ENCODE assay signal across 14 cellular contexts in the genomic region with DNA sequence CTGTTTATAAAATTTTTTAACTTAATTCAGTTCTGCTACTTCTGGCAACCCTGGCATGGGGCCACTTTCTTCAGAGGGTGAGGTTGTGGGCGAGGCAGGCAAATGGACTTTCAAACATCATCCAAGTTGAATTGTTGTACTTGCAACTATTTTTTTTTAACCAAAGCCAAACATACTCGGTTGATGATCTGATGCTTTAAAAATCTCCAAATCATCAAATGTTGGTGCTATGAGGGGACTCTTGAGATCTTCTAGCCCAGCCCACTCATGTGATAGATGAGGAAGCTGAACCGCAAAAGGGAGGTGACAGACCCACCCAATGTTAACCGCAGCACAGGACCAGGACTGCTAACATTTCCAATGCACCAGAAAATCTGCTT. TPM values are rescaled to one million over a fixed set of nuclear protein-coding genes. Genes with fewer than 3 reads are reported as not detected.
DNase-seq lines count a peak whose midpoint lies in the region; FAIRE-seq and TF ChIP-seq lines count a peak whose summit lies in the region.
"Had no signal": no experiment of that assay in that cellular context is flagged by ENCODE, and none has a peak within 500 bp of the region (broad histone marks: within the 10 kb centered on the region; RNA-seq: fewer than 3 reads in every experiment).

No MANE protein-coding gene starts in this region.

- no peak overlapping the region for H3K27ac Mint-ChIP-seq in CD14-positive monocyte
- H3K27ac Mint-ChIP-seq: T-helper 2 cell treated with Interferon-gamma antibody and Interleukin-4, amounts not matched to agents 5 μg/mL and 100 μg/mL, for 36 hours had no signal

- H3K9me3 ChIP-seq in fibroblast of lung (ENCODE audit: control insufficient read depth, insufficient read depth, low read depth, low read length) (no peaks in the 10 kb centered on the region), osteoblast (ENCODE audit: low read depth, low read length) (peaks cover 2% of the 10 kb centered on the region)

- peaks cover 6 to 17% (median 13%) of the 10 kb centered on the region in 7 donors for H3K9me3 Mint-ChIP-seq in CD14-positive monocyte

- H3K4me3 ChIP-seq in fibroblast of lung (replicated peaks in 1 of 4; ENCODE audit: control extremely low read depth in 1 of 4, insufficient read depth in 1 of 4, low read depth in 3 of 4, low read length in 4 of 4) (no peak overlapping the region), osteoblast (ENCODE audit: insufficient read depth, low read length) (no peak overlapping the region)

- H3K79me2 ChIP-seq in fibroblast of lung (ENCODE audit: control insufficient read depth, insufficient read depth, low read length): no peaks in the 10 kb centered on the region
- no peaks in the 10 kb centered on the region for H3K79me2 ChIP-seq in osteoblast (ENCODE audit: insufficient read depth, low read length)

- H3K27ac ChIP-seq in fibroblast of lung (ENCODE audit: insufficient read depth, low read length) (peak overlapping the region; percentile 98), osteoblast (ENCODE audit: low read depth, low read length) (peak overlapping the region; percentile 85), caudate nucleus (ENCODE audit: low read depth, low read length) (no peak overlapping the region)

- TF ChIP-seq CTCF in fibroblast of lung (conservative IDR thresholded peaks at IDR 0.05 in 1 of 2, IDR thresholded peaks at IDR 0.05 in 1 of 2; ENCODE audit: low read depth in 1 of 2, low read length in 2 of 2): no peak
- no peak for TF ChIP-seq CTCF in osteoblast (IDR thresholded peaks at IDR 0.05; ENCODE audit: extremely low read depth, low read depth, low read length)
- TF ChIP-seq CTCF in CD14-positive monocyte (IDR thresholded peaks at IDR 0.05): no peak

- peak; percentile 85 for FAIRE-seq in RCC 7860 (lab: Jason Lieb, UNC)

- peaks cover 0 to 4% (median 0%) of the 10 kb centered on the region in 3 donors for H3K27me3 Mint-ChIP-seq in CD14-positive monocyte (ENCODE audit: low read depth in 3 of 3)

- H3K4me1 Mint-ChIP-seq in CD14-positive monocyte: peaks cover 5% of the 10 kb centered on the region

- intact Hi-C loops in CD14-positive monocyte (cut with micrococcal nuclease): no loop called here

- H3K36me3 Mint-ChIP-seq in CD14-positive monocyte: no peaks in the 10 kb centered on the region

- H4K20me1 ChIP-seq in fibroblast of lung (ENCODE audit: control insufficient read depth, extremely low read depth, insufficient read depth, low read length): no peaks in the 10 kb centered on the region
- no peaks in the 10 kb centered on the region for H4K20me1 ChIP-seq in osteoblast (ENCODE audit: insufficient read depth, low read length)

- no peak overlapping the region for H3K4me3 Mint-ChIP-seq in CD14-positive monocyte
- H3K4me3 Mint-ChIP-seq: T-helper 2 cell treated with Interferon-gamma antibody and Interleukin-4, amounts not matched to agents 5 μg/mL and 100 μg/mL, for 36 hours had no signal

- no peaks in the 10 kb centered on the region for H3K36me3 ChIP-seq in fibroblast of lung (ENCODE audit: control insufficient read depth, insufficient read depth, low read length)
- no peaks in the 10 kb centered on the region for H3K36me3 ChIP-seq in osteoblast (ENCODE audit: insufficient read depth, low read length)

- H3K9ac ChIP-seq in fibroblast of lung (ENCODE audit: insufficient read depth, low read length): no peak overlapping the region

- H2AFZ ChIP-seq in fibroblast of lung (ENCODE audit: low read length): no peak overlapping the region
- no peak overlapping the region for H2AFZ ChIP-seq in osteoblast (ENCODE audit: low read length)

- H3K4me1 ChIP-seq in fibroblast of lung (ENCODE audit: control insufficient read depth, extremely low read depth, insufficient read depth, low read length) (peaks cover 18% of the 10 kb centered on the region), osteoblast (ENCODE audit: insufficient read depth, low read length) (peaks cover 14% of the 10 kb centered on the region)

- DNase-seq in CMK (ENCODE audit: low read depth) (peak; percentile 53), RCC 7860 (ENCODE audit: low spot score) (peak; percentile 78), fibroblast of lung (ENCODE audit: low read depth in 2 of 2) (peak; percentile 94 to 97), osteoblast (ENCODE audit: insufficient read length, low spot score, missing footprints) (peak; percentile 95), NCI-H2107 (lab: John Stamatoyannopoulos, UW) (no peak), SIG-M5 treated with dmso at 0.1 percent for 504 hours (lab: John Stamatoyannopoulos, UW; ENCODE audit: unreplicated experiment) (no peak), CD14-positive monocyte (ENCODE audit: low spot score) (no peak), caudate nucleus (lab: John Stamatoyannopoulos, UW) (no peak)
- DNase-seq: DMS53; MV-4-11; stimulated activated CD4-positive, alpha-beta T cell treated with anti-CD3 and anti-CD28 coated beads, Interleukin-4, amount 100 ng/mL, for 24 hours had no signal

- H3K4me2 ChIP-seq in fibroblast of lung (ENCODE audit: extremely low read depth, insufficient read depth, low read length) (no peak overlapping the region), osteoblast (ENCODE audit: insufficient read depth, low read length) (peak overlapping the region; percentile 34)

- H3K27me3 ChIP-seq in fibroblast of lung (ENCODE audit: control insufficient read depth, insufficient read depth, low read length) (no peaks in the 10 kb centered on the region), osteoblast (ENCODE audit: insufficient read depth, low read length) (no peaks in the 10 kb centered on the region)

RNA-seq across cellular contexts. Expression of gene SLC1A7, which starts 6.7 kb away (rescaled TPM):
- 0.26 and 0.33 TPM in 2 replicates for total RNA-seq in fibroblast of lung
- polyA plus RNA-seq in fibroblast of lung: 0.09 and 0.15 TPM in 2 replicates
- polyA plus RNA-seq in fibroblast of lung (2012): 0.58 and 1.0 TPM in 2 replicates
- 1.9 TPM in 1 of 2 replicates, not detected in the other for polyA minus RNA-seq in fibroblast of lung (ENCODE audit: low replicate concordance)
- total RNA-seq in osteoblast: under 0.01 and 0.36 TPM in 2 replicates
- not detected for polyA plus RNA-seq in CD14-positive monocyte
- total RNA-seq: cerebellum, temporal lobe had no signal

Comparison
In these comparisons a context has a peak if more than half of its experiments do, and no peak if none do; other contexts are left out.
1. DNase-seq: peak in CMK (single experiment), RCC 7860 (single experiment), fibroblast of lung (2 of 2) and osteoblast (single experiment); none in NCI-H2107 (single experiment), SIG-M5 treated with dmso at 0.1 percent for 504 hours (single experiment), CD14-positive monocyte (single experiment) and caudate nucleus (0 of 61).